In the genomic region with DNA sequence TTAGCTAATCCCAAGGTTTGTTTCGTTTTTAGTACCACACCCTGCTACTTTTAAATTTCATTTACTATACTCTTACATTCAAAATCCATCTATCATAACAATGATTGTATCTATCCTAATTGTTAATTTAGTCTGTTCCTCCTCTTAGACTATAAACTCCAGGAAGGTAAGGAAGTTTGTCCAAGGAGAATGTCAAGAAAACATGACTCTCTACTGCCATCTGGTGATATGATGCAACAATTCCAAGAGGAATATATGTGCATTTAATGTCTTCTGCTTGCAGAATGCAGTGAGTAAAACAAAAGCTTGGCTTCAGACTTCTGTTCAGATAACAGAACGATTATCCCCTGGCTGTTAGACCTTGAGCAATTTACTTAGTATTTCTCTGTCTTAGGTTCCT, we compare ENCODE assay signal across 8 cellular contexts.
DNase-seq lines count a peak whose midpoint lies in the region; ATAC-seq and TF ChIP-seq lines count a peak whose summit lies in the region.

No MANE protein-coding gene starts in this region.

- DNase-seq in DND-41 = no peak
- peak; percentile 62 for DNase-seq in HCEC 1CT
- DNase-seq in NCI-H2029 treated with DMSO at 0.1 percent for 48 hours (lab: John Stamatoyannopoulos, UW) = peak; percentile 73
- no peak for DNase-seq in adrenal gland
- DNase-seq in kidney glomerular epithelial cell (lab: John Stamatoyannopoulos, UW) = peak; percentile 44
- no peak for DNase-seq in suprapubic skin (ENCODE audit: low spot score in 2 of 2)

- ATAC-seq in DND-41 (ENCODE audit: insufficient read depth, low read depth) (peak; percentile 68; the same call in 2 of the 3 replicates), HG03045 (IDR thresholded peaks at IDR 0.05; ENCODE audit: unreplicated experiment) (no peak), GM19328 (IDR thresholded peaks at IDR 0.05; ENCODE audit: unreplicated experiment) (no peak)

- no peak for TF ChIP-seq EP300 in suprapubic skin (IDR thresholded peaks at IDR 0.05)

- no peak overlapping the region for H3K9ac ChIP-seq in DND-41 (ENCODE audit: low read depth, low read length)

- no peaks in the 10 kb centered on the region for H4K20me1 ChIP-seq in DND-41 (ENCODE audit: insufficient read depth, low read length)

- intact Hi-C loops in adrenal gland (cut with DNase I) = loop anchor here in 1 of 2 donors (10.0 kb wide), 1 partner anchor 1069 kb away; no protein-coding TSS in a partner anchor

- TF ChIP-seq POLR2A in adrenal gland (IDR thresholded peaks at IDR 0.05) (no peak), suprapubic skin (IDR thresholded peaks at IDR 0.05) (no peak)

- no peak overlapping the region for H3K4me2 ChIP-seq in DND-41 (ENCODE audit: insufficient read depth, low read length)

- H3K4me3 ChIP-seq in DND-41 (ENCODE audit: low read depth in 1 of 2, low read length in 2 of 2) = no peak overlapping the region
- no peak overlapping the region for H3K4me3 ChIP-seq in adrenal gland
- H3K4me3 ChIP-seq in suprapubic skin = no peak overlapping the region

- WGBS in adrenal gland, 4 donors = 47 to 52% (median 50%) methylated on average over 2 of the region's 2 CpGs
- WGBS in suprapubic skin = 46% methylated on average over 2 of the region's 2 CpGs

- H3K4me1 ChIP-seq in DND-41 (ENCODE audit: insufficient read depth, low read length) (no peaks in the 10 kb centered on the region), adrenal gland (replicated peaks in 1 of 2) (no peaks in the 10 kb centered on the region), suprapubic skin (no peaks in the 10 kb centered on the region)

- H3K9me3 ChIP-seq in DND-41 (ENCODE audit: insufficient read depth, low read length, severe bottlenecking) (peaks cover 9% of the 10 kb centered on the region), adrenal gland (replicated peaks in 1 of 3) (peaks cover 0 to 2% (median 0%) of the 10 kb centered on the region in 3 donors), suprapubic skin (no peaks in the 10 kb centered on the region)

- H3K27me3 ChIP-seq in DND-41 (ENCODE audit: insufficient read depth, low read length, poor library complexity) = no peaks in the 10 kb centered on the region
- no peaks in the 10 kb centered on the region for H3K27me3 ChIP-seq in adrenal gland
- no peaks in the 10 kb centered on the region for H3K27me3 ChIP-seq in suprapubic skin

- peak; percentile 76 for TF ChIP-seq CTCF in DND-41 (IDR thresholded peaks at IDR 0.05; ENCODE audit: borderline replicate concordance, extremely low read depth, low read length, poor library complexity, severe bottlenecking)
- TF ChIP-seq CTCF in adrenal gland (IDR thresholded peaks at IDR 0.05) = peak; percentile 41 to 63 (median 54)
- peak in 1 of 2 donors; percentile 9 for TF ChIP-seq CTCF in suprapubic skin (IDR thresholded peaks at IDR 0.05)

- H3K79me2 ChIP-seq in DND-41 (ENCODE audit: insufficient read depth, low read length) = no peaks in the 10 kb centered on the region

- H2AFZ ChIP-seq in DND-41 (ENCODE audit: low read depth, low read length) = no peak overlapping the region

- H3K36me3 ChIP-seq in DND-41 (ENCODE audit: insufficient read depth, low read length) (no peaks in the 10 kb centered on the region), adrenal gland (replicated peaks in 1 of 2) (no peaks in the 10 kb centered on the region), suprapubic skin (no peaks in the 10 kb centered on the region)

- H3K27ac ChIP-seq in DND-41 (ENCODE audit: low read length) (no peak overlapping the region), adrenal gland (no peak overlapping the region), suprapubic skin (no peak overlapping the region)

Comparison
In these comparisons a context has a peak if more than half of its experiments do, and no peak if none do; other contexts are left out.
1. DNase-seq: peak in HCEC 1CT (single experiment), NCI-H2029 treated with DMSO at 0.1 percent for 48 hours (single experiment) and kidney glomerular epithelial cell (single experiment); none in DND-41 (single experiment), adrenal gland (0 of 7) and suprapubic skin (0 of 2).